8 cellular contexts compared by ENCODE assay signal in the genomic region with DNA sequence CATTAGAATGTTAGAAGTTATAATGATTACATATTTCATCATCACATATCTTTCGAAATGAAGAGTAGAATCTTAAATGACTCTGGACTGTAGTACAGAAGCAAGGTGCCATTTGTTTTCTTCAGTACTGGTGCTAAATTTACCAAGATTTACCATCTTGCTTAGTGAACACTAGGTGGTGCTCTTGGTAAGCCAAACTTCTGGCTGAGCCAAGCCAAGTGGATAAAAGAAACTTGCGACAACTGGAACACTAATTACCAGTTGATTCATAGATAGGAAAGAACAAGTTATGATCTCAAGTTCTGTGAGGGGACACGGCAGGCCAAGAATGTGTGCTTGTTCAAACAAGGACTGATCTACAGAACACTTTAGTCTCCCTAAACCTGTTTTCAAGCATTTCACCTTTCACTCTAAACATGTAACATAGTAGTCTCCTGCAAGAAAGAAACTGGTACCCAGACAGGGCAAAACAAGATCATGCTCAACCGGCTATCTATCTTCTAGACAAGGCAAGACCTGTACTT. TPM values are rescaled to one million over a fixed set of nuclear protein-coding genes. Genes with fewer than 3 reads are reported as not detected.
A peak's percentile ranks its signal among the peaks of the same experiment; 100 is the strongest.
DNase-seq lines count a peak whose midpoint lies in the region; ATAC-seq, FAIRE-seq and TF ChIP-seq lines count a peak whose summit lies in the region.

No MANE protein-coding gene starts in this region.

- intact Hi-C loops in psoas muscle (cut with DNase I), result loop anchor here (2.0 to 5.0 kb wide), 3 partner anchors 179 to 233 kb away; no protein-coding TSS in a partner anchor

- 6 to 9% (median 6%) methylated on average over 4 of the region's 4 CpGs for WGBS in psoas muscle, 3 donors

- H3K27ac Mint-ChIP-seq in activated naive CD8-positive, alpha-beta T cell treated with anti-CD3 and anti-CD28 coated beads, Interleukin-2, amount 50 U/mL, for 24 hours, result no peak overlapping the region

- no peaks in the 10 kb centered on the region for H3K9me3 Mint-ChIP-seq in activated naive CD8-positive, alpha-beta T cell treated with anti-CD3 and anti-CD28 coated beads, Interleukin-2, amount 50 U/mL, for 24 hours

- H3K4me3 Mint-ChIP-seq in activated naive CD8-positive, alpha-beta T cell treated with anti-CD3 and anti-CD28 coated beads, Interleukin-2, amount 50 U/mL, for 24 hours, result no peak overlapping the region

- peak overlapping the region; percentile 25 for H3K27ac ChIP-seq in cardiac muscle cell
- H3K27ac ChIP-seq in psoas muscle, result peak overlapping the region; percentile 73

- ATAC-seq in GM21526 (IDR thresholded peaks at IDR 0.05; ENCODE audit: low FRiP score, unreplicated experiment) (peak; percentile 83), psoas muscle (peak; percentile 65 to 81 (median 73))
- ATAC-seq in activated naive CD8-positive, alpha-beta T cell treated with anti-CD3 and anti-CD28 coated beads, Interleukin-2, amount 50 U/mL, for 24 hours, result peak; percentile 74

- no peak for FAIRE-seq in HTR-8/SVneo (lab: Jason Lieb, UNC)

- H3K4me1 Mint-ChIP-seq in activated naive CD8-positive, alpha-beta T cell treated with anti-CD3 and anti-CD28 coated beads, Interleukin-2, amount 50 U/mL, for 24 hours, result peaks cover 5% of the 10 kb centered on the region

- peaks cover 12% of the 10 kb centered on the region for H3K36me3 Mint-ChIP-seq in activated naive CD8-positive, alpha-beta T cell treated with anti-CD3 and anti-CD28 coated beads, Interleukin-2, amount 50 U/mL, for 24 hours (ENCODE audit: low read depth)

- peak; percentile 61 for DNase-seq in activated CD8-positive, alpha-beta memory T cell treated with anti-CD3 and anti-CD28 coated beads for 24 hours
- DNase-seq in activated CD8-positive, alpha-beta memory T cell treated with anti-CD3 and anti-CD28 coated beads, Interleukin-2, amount 50 U/mL, for 4 hours, result no peak
- peak; percentile 69 for DNase-seq in HTR-8/SVneo (ENCODE audit: insufficient read length, low spot score)
- DNase-seq in NOMO-1 (lab: John Stamatoyannopoulos, UW; ENCODE audit: unreplicated experiment in 2 of 2), result peak; percentile 68 to 90
- peak; percentile 22 for DNase-seq in activated naive CD8-positive, alpha-beta T cell treated with anti-CD3 and anti-CD28 coated beads, Interleukin-2, amount 50 U/mL, for 24 hours
- DNase-seq in cardiac muscle cell (ENCODE audit: low read depth in 1 of 2, low spot score in 1 of 2), result peak; percentile 72 to 79
- peak in 1 of 2 donors; percentile 63 for DNase-seq in psoas muscle

- H3K27me3 ChIP-seq in cardiac muscle cell (no peaks in the 10 kb centered on the region), psoas muscle (ENCODE audit: insufficient read depth in 3 of 3, low read length in 2 of 3) (no peaks in the 10 kb centered on the region)

- H3K27me3 Mint-ChIP-seq in activated naive CD8-positive, alpha-beta T cell treated with anti-CD3 and anti-CD28 coated beads, Interleukin-2, amount 50 U/mL, for 24 hours, result no peaks in the 10 kb centered on the region

- H3K4me3 ChIP-seq in cardiac muscle cell, result no peak overlapping the region
- peak overlapping the region; percentile 5 for H3K4me3 ChIP-seq in psoas muscle

- peak; percentile 70 for TF ChIP-seq CTCF in cardiac muscle cell (IDR thresholded peaks at IDR 0.05; ENCODE audit: low read depth, low read length)
- TF ChIP-seq CTCF in psoas muscle (IDR thresholded peaks at IDR 0.05), result peak; percentile 84

- no peaks in the 10 kb centered on the region for H3K36me3 ChIP-seq in cardiac muscle cell
- peaks cover 0 to 15% of the 10 kb centered on the region in 2 donors for H3K36me3 ChIP-seq in psoas muscle (ENCODE audit: insufficient read depth in 1 of 2, low read depth in 1 of 2)

- H3K9me3 ChIP-seq in cardiac muscle cell (ENCODE audit: low read depth) (no peaks in the 10 kb centered on the region), psoas muscle (no peaks in the 10 kb centered on the region)

- no peaks in the 10 kb centered on the region for H3K4me1 ChIP-seq in cardiac muscle cell (ENCODE audit: low read depth)
- peaks cover 30% of the 10 kb centered on the region for H3K4me1 ChIP-seq in psoas muscle

RNA-seq across cellular contexts. Expression of gene SPRTN, which starts 19.8 kb away (rescaled TPM):
- total RNA-seq in cardiac muscle cell, result 15.2 and 30.8 TPM in 2 replicates
- 10.7 and 13.4 TPM in 2 replicates for polyA plus RNA-seq in cardiac muscle cell
- 1 to 10 TPM; 7.0 to 9.8 (median 9.2) TPM for total RNA-seq in psoas muscle
- 10 to 100 TPM in 1 of 3 donors, 1 to 10 TPM in 2; 4.3 to 14.8 (median 6.2) TPM for polyA plus RNA-seq in psoas muscle

RNA-seq across cellular contexts. Expression of gene EXOC8, which starts 20.2 kb away (rescaled TPM):
- total RNA-seq in cardiac muscle cell, result 10.3 and 12.6 TPM in 2 replicates
- 3.2 and 4.9 TPM in 2 replicates for polyA plus RNA-seq in cardiac muscle cell
- 10 to 100 TPM; 13.7 to 39.9 (median 23.5) TPM for total RNA-seq in psoas muscle
- 10 to 100 TPM in 2 of 3 donors, 1 to 10 TPM in 1; 5.2 to 25.4 (median 12.6) TPM for polyA plus RNA-seq in psoas muscle
